In the genomic region with DNA sequence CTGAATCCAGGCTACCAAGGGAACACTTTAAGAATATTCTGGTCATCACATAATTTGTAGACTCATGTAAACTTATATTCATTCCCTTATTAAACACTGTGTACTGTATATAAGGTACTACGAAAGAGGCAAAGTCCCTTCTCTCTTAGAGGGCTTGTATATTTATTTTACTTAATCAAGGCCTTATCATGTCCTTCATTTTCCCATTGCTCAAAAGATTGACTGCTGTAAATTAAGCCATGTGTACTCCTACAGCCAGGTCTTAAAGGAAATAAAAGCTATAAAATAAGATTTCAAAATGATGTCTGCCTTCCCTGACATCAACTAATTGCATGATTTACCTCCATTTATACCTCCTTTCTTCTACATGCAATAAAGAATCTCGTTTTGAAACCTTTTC, we compare ENCODE assay signal across 16 cellular contexts.
"Had no signal": no experiment of that assay in that cellular context is flagged by ENCODE, and none has a peak within 500 bp of the region (broad histone marks: within the 10 kb centered on the region; RNA-seq: fewer than 3 reads in every experiment).

No MANE protein-coding gene starts in this region.

- H3K27ac ChIP-seq: ascending aorta, coronary artery, foreskin keratinocyte, neural progenitor cell, parathyroid adenoma, skin epidermis, WERI-Rb-1 had no signal

- H3K4me3 ChIP-seq: ascending aorta, coronary artery, neural progenitor cell, skin epidermis, transverse colon had no signal

- H3K9me3 ChIP-seq: ascending aorta, transverse colon had no signal

- H2AFZ ChIP-seq: neural progenitor cell, parathyroid adenoma had no signal

- H3K4me2 ChIP-seq: neural progenitor cell had no signal

- DNase-seq: activated CD4-positive, alpha-beta T cell treated with anti-CD3 and anti-CD28 coated beads for 4 hours; activated CD8-positive, alpha-beta T cell treated with anti-CD3 and anti-CD28 coated beads, Interleukin-2, amount 10 ng/mL, durations not matched to agents 7 days and 5 days; activated naive CD4-positive, alpha-beta T cell; activated naive CD8-positive, alpha-beta T cell treated with anti-CD3 and anti-CD28 coated beads, Interleukin-2, amount 50 U/mL, for 24 hours; effector CD4-positive, alpha-beta T cell; head of caudate nucleus; retina; stimulated activated naive B cell treated with anti-CD40 and anti-IgM and Interleukin-4, amounts not matched to agents 10 μg/mL and 1 μg/mL and 100 μg/mL, for 72 hours; transverse colon; WERI-Rb-1 had no signal

- H3K27me3 ChIP-seq: ascending aorta, foreskin keratinocyte, transverse colon had no signal

- H3K9ac ChIP-seq: neural progenitor cell, parathyroid adenoma had no signal

- ATAC-seq: activated CD8-positive, alpha-beta T cell treated with anti-CD3 and anti-CD28 coated beads, Interleukin-2, amount 10 ng/mL, durations not matched to agents 7 days and 5 days; activated naive CD8-positive, alpha-beta T cell treated with anti-CD3 and anti-CD28 coated beads, Interleukin-2, amount 50 U/mL, for 24 hours; stimulated activated naive B cell treated with anti-CD40 and anti-IgM and Interleukin-4, amounts not matched to agents 10 μg/mL and 1 μg/mL and 100 μg/mL, for 72 hours had no signal

- H3K36me3 ChIP-seq: ascending aorta, neural progenitor cell, transverse colon had no signal
